ENCODE assay signal across 10 cellular contexts in the genomic region with DNA sequence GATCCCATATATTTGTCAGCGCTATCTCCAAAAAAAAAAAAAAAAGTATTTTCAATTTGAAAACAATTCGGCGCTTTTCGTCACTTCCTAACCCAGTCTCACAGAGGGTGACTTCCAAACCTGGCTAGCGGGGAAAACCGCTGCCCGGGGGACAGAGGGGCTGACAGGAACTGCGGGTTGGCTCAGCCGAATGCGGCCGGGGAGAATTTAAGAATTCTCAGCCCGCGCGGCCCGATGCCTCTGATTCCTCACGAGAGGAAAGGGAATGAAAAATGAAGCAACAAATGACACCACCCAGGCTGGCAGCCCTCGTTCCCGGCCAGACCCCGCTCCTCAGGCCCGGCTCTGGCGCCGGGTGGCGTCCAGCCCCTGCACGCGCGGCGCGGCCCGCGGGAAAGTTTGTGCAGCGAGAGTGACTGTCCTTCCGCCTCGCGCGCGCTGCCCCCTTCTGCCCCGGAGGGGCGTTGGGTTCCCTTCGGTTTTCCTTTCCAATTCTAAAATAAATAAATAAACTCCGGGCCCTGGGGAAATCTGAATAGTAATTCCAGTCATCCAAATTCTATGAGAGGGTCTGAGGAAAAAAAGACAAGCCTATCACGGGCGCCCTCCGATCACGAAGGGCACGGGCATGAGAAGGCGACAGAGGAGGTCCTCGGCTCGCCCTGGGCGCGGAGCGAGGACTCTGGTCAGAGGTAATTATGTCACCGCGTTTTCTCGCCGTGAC. TPM values are rescaled to one million over a fixed set of nuclear protein-coding genes. Genes with fewer than 3 reads are reported as not detected.
DNase-seq lines count a peak whose midpoint lies in the region; ATAC-seq and TF ChIP-seq lines count a peak whose summit lies in the region.
"Had no signal": no experiment of that assay in that cellular context is flagged by ENCODE, and none has a peak within 500 bp of the region (broad histone marks: within the 10 kb centered on the region; RNA-seq: fewer than 3 reads in every experiment).

No MANE protein-coding gene starts in this region.

- H3K4me1 Mint-ChIP-seq in osteocyte (ENCODE audit: unreplicated experiment) = peaks cover 42% of the 10 kb centered on the region

- peaks cover 0 to 77% (median 74%) of the 10 kb centered on the region in 4 donors for H3K4me1 ChIP-seq in sigmoid colon

- H3K27ac Mint-ChIP-seq in osteocyte (ENCODE audit: unreplicated experiment) = no peak overlapping the region

- no peak for TF ChIP-seq EP300 in sigmoid colon (IDR thresholded peaks at IDR 0.05)

- H3K27me3 Mint-ChIP-seq in osteocyte (ENCODE audit: unreplicated experiment) = peaks cover 71% of the 10 kb centered on the region

- intact Hi-C loops in dorsolateral prefrontal cortex (cut with DNase I) (loop anchor here in 1 of 2 donors (10.0 kb wide), 1 partner anchor 421 kb away; no protein-coding TSS in a partner anchor), sigmoid colon (cut with DNase I) (no loop called here)

- H3K9me3 ChIP-seq in MG63 (no peaks in the 10 kb centered on the region), sigmoid colon (no peaks in the 10 kb centered on the region)

- ATAC-seq in GM18502 (IDR thresholded peaks at IDR 0.05; ENCODE audit: poor library complexity, unreplicated experiment) (no peak), esophagus mucosa (no peak)

- TF ChIP-seq CTCF in dorsolateral prefrontal cortex (IDR thresholded peaks at IDR 0.05 in 54 of 56, conservative IDR thresholded peaks at IDR 0.05 in 2 of 56; ENCODE audit: low read depth in 1 of 56, partially characterized antibody in 56 of 56) = no peak
- no peak for TF ChIP-seq CTCF in osteocyte (IDR thresholded peaks at IDR 0.05)
- TF ChIP-seq CTCF in sigmoid colon (IDR thresholded peaks at IDR 0.05) = no peak

- no peak for TF ChIP-seq POLR2A in sigmoid colon (IDR thresholded peaks at IDR 0.05)

- H3K36me3 ChIP-seq in MG63 (no peaks in the 10 kb centered on the region), sigmoid colon (no peaks in the 10 kb centered on the region)
- H3K36me3 ChIP-seq: brain microvascular endothelial cell had no signal

- WGBS in sigmoid colon, 2 donors = 2 to 4% methylated on average over 55 of the region's 55 CpGs

- H3K4me3 Mint-ChIP-seq in osteocyte (ENCODE audit: unreplicated experiment) = peak overlapping the region; percentile 56

- no peaks in the 10 kb centered on the region for H3K9me3 Mint-ChIP-seq in osteocyte (ENCODE audit: unreplicated experiment)

- H3K36me3 Mint-ChIP-seq in osteocyte (ENCODE audit: unreplicated experiment) = no peaks in the 10 kb centered on the region

- peak; percentile 39 for DNase-seq in ELF-1 (ENCODE audit: low read depth, low spot score)
- peak; percentile 38 for DNase-seq in MG63
- DNase-seq in dorsolateral prefrontal cortex = peak in 1 of 10 donors; percentile 40
- DNase-seq in osteocyte (ENCODE audit: extremely low spot score, unreplicated experiment) = no peak
- no peak for DNase-seq in sigmoid colon
- DNase-seq in activated naive CD4-positive, alpha-beta T cell treated with anti-CD3 and anti-CD28 coated beads, Interleukin-2, amount 50 U/mL, for 16 hours = no peak
- DNase-seq: brain microvascular endothelial cell had no signal

- H3K27ac ChIP-seq in dorsolateral prefrontal cortex (peak overlapping the region in 42 of 59 donors; percentile 2 to 93 (median 73)), sigmoid colon (no peak overlapping the region)
- H3K27ac ChIP-seq: brain microvascular endothelial cell had no signal

- no peaks in the 10 kb centered on the region for H3K27me3 ChIP-seq in MG63
- peaks cover 4 to 97% (median 79%) of the 10 kb centered on the region in 45 donors for H3K27me3 ChIP-seq in dorsolateral prefrontal cortex
- peaks cover 91 to 100% (median 100%) of the 10 kb centered on the region in 3 donors for H3K27me3 ChIP-seq in sigmoid colon

- peak overlapping the region; percentile 46 for H3K4me3 ChIP-seq in MG63
- peak overlapping the region; percentile 9 to 77 (median 52) for H3K4me3 ChIP-seq in dorsolateral prefrontal cortex
- H3K4me3 ChIP-seq in sigmoid colon = peak overlapping the region in 1 of 4 donors; percentile 29
- H3K4me3 ChIP-seq: lung had no signal

RNA-seq across cellular contexts. Expression of a gene that starts 4.8 kb away (rescaled TPM):
- total RNA-seq in MG63 (2014; rRNA removed; shearing (Covaris generic); ENCODE audit: low replicate concordance) = 12.4 and 12.7 TPM in 2 replicates
- total RNA-seq in dorsolateral prefrontal cortex = 100 to 1,000 TPM in 1 of 120 experiments, 10 to 100 TPM in 119; 12.4 to 107 (median 33.7) TPM
- not detected in 2 replicates for total RNA-seq in osteocyte
- not detected for total RNA-seq in sigmoid colon
- polyA plus RNA-seq in sigmoid colon = under 1 TPM in 2 of 3 donors, not detected in 1; 0.34 to 0.46 TPM
- total RNA-seq in esophagus mucosa = not detected
- total RNA-seq: lung had no signal

Comparison
In these comparisons a context has a peak if more than half of its experiments do, and no peak if none do; other contexts are left out.
1. DNase-seq: peak in ELF-1 (single experiment) and MG63 (single experiment); none in osteocyte (single experiment), sigmoid colon (single experiment) and activated naive CD4-positive, alpha-beta T cell treated with anti-CD3 and anti-CD28 coated beads, Interleukin-2, amount 50 U/mL, for 16 hours (single experiment).
2. H3K27ac ChIP-seq: peak in dorsolateral prefrontal cortex (42 of 59); none in sigmoid colon (0 of 4).
3. RNA of a gene that starts 4.8 kb away (total RNA-seq): 12.4 to 107 TPM in dorsolateral prefrontal cortex and 12.4 to 12.7 TPM in MG63; not detected in esophagus mucosa (single experiment), not detected in osteocyte and not detected in sigmoid colon; every median in the first group is over 10 times any median in the second.